ENCODE assay signal across 1 cellular context in genomic region chr3:46897829-46898320, GRCh38.
TF ChIP-seq lines count a peak whose summit lies in the region.

No MANE protein-coding gene starts in this region.

TF ChIP-seq in GM12878, 131 proteins besides CTCF, POLR2A, EP300 and RAD21:
- no peak for TF ChIP-seq POU2F2 (IDR thresholded peaks at IDR 0.05; ENCODE audit: borderline replicate concordance, low read depth, low read length)
- peak; percentile 29; the same call in 1 of the 2 replicates for TF ChIP-seq NR2C1 (IDR thresholded peaks at IDR 0.05)
- TF ChIP-seq, protein P1, sequence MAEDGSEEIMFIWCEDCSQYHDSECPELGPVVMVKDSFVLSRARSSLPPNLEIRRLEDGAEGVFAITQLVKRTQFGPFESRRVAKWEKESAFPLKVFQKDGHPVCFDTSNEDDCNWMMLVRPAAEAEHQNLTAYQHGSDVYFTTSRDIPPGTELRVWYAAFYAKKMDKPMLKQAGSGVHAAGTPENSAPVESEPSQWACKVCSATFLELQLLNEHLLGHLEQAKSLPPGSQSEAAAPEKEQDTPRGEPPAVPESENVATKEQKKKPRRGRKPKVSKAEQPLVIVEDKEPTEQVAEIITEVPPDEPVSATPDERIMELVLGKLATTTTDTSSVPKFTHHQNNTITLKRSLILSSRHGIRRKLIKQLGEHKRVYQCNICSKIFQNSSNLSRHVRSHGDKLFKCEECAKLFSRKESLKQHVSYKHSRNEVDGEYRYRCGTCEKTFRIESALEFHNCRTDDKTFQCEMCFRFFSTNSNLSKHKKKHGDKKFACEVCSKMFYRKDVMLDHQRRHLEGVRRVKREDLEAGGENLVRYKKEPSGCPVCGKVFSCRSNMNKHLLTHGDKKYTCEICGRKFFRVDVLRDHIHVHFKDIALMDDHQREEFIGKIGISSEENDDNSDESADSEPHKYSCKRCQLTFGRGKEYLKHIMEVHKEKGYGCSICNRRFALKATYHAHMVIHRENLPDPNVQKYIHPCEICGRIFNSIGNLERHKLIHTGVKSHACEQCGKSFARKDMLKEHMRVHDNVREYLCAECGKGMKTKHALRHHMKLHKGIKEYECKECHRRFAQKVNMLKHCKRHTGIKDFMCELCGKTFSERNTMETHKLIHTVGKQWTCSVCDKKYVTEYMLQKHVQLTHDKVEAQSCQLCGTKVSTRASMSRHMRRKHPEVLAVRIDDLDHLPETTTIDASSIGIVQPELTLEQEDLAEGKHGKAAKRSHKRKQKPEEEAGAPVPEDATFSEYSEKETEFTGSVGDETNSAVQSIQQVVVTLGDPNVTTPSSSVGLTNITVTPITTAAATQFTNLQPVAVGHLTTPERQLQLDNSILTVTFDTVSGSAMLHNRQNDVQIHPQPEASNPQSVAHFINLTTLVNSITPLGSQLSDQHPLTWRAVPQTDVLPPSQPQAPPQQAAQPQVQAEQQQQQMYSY (CRISPR knock-in tag; IDR thresholded peaks at IDR 0.05) = no peak
- TF ChIP-seq ZNF24 (IDR thresholded peaks at IDR 0.05) = no peak
- TF ChIP-seq SUZ12 (IDR thresholded peaks at IDR 0.05; ENCODE audit: unreplicated experiment) = no peak
- TF ChIP-seq SMC3 (IDR thresholded peaks at IDR 0.05; ENCODE audit: borderline replicate concordance, low read length) = no peak
